In the genomic region with DNA sequence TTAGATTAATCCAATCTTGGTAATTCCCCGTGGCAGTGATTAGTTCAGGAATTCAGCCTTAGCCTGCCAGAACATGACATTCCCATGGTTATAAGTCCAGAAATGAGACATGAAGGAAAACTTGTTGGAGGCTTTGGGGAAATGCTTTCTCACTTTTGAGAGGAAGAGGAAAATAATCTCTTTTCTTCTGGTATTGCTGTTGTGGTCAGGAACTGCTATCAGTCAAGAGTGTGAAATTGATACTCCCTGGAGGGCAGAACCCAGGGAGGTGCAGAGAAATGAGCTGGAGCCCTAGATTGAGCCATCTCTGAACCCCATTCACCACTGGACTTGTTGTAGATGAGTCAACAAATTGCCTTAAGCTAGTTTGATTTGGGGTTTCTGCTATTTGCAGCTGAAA, we compare ENCODE assay signal across 9 cellular contexts. TPM values are rescaled to one million over a fixed set of nuclear protein-coding genes. Genes with fewer than 3 reads are reported as not detected.
A peak's percentile ranks its signal among the peaks of the same experiment; 100 is the strongest.
DNase-seq lines count a peak whose midpoint lies in the region; ATAC-seq and TF ChIP-seq lines count a peak whose summit lies in the region.
"Had no signal": no experiment of that assay in that cellular context is flagged by ENCODE, and none has a peak within 500 bp of the region (broad histone marks: within the 10 kb centered on the region; RNA-seq: fewer than 3 reads in every experiment).

No MANE protein-coding gene starts in this region.

- ATAC-seq in GM18520 (IDR thresholded peaks at IDR 0.05; ENCODE audit: unreplicated experiment): peak; percentile 71
- no peak for ATAC-seq in HG02678 (IDR thresholded peaks at IDR 0.05; ENCODE audit: unreplicated experiment)

- CTCF ChIA-PET in A673 (lab: Charles Lee): no interaction called here

- H3K9me3 ChIP-seq in A673 (ENCODE audit: low read depth, low read length, poor library complexity, severe bottlenecking): peaks cover 8% of the 10 kb centered on the region

- intact Hi-C loops in A673 (cut with micrococcal nuclease; ENCODE audit: unreplicated experiment) (no loop called here), posterior vena cava (cut with DNase I) (no loop called here)

- H3K4me1 ChIP-seq in A673 (ENCODE audit: insufficient read depth, low read length, poor library complexity, severe bottlenecking): peaks cover 48% of the 10 kb centered on the region

- DNase-seq in A673 (ENCODE audit: low spot score): peak; percentile 79
- DNase-seq in NCI-H82 treated with DMSO at 0.1 percent for 48 hours (lab: John Stamatoyannopoulos, UW; ENCODE audit: unreplicated experiment): peak; percentile 75
- peak; percentile 48 for DNase-seq in epithelial cell of prostate (ENCODE audit: low read depth, low spot score)
- no peak for DNase-seq in NCI-H524 (lab: John Stamatoyannopoulos, UW)
- no peak for DNase-seq in ureter (ENCODE audit: low spot score)
- no peak for DNase-seq in posterior vena cava (ENCODE audit: low spot score)

- POLR2A ChIA-PET in A673 (lab: Charles Lee; ENCODE audit: low non-redundant PET): no interaction called here

- H3K27ac ChIP-seq in A673 (ENCODE audit: low read depth, low read length, poor library complexity, severe bottlenecking) (peak overlapping the region; percentile 62), epithelial cell of prostate (peak overlapping the region; percentile 33)

- no peaks in the 10 kb centered on the region for H3K36me3 ChIP-seq in A673 (ENCODE audit: insufficient read depth, low read length, poor library complexity, severe bottlenecking)

- no peak overlapping the region for H3K4me3 ChIP-seq in A673 (ENCODE audit: low read depth, low read length, poor library complexity, severe bottlenecking)
- H3K4me3 ChIP-seq: lung had no signal

- no peak for TF ChIP-seq CTCF in A673 (conservative IDR thresholded peaks at IDR 0.05; ENCODE audit: low read depth, low read length)

- no TSS peak for BruUV-seq in A673 (replicated peaks; lab: Mats Ljungman, UMichigan)

- no peaks in the 10 kb centered on the region for H3K27me3 ChIP-seq in A673 (replicated peaks; ENCODE audit: insufficient read depth, low read depth, low read length, poor library complexity)

RNA-seq across cellular contexts. Expression of a gene that starts 38.6 kb away (rescaled TPM):
- total RNA-seq in A673 (2021): 6.2 and 8.1 TPM in 2 replicates
- total RNA-seq in ureter: 28.4 TPM
- total RNA-seq in posterior vena cava: 10 to 100 TPM; 20.9 to 21.2 TPM

RNA-seq across cellular contexts. Expression of a gene that starts 49.4 kb away (rescaled TPM):
- total RNA-seq in A673 (2021) (29.1 and 34.3 TPM in 2 replicates), ureter (54.1 TPM), posterior vena cava (10 to 100 TPM; 46.8 to 51.8 TPM)

Comparison
In these comparisons a context has a peak if more than half of its experiments do, and no peak if none do; other contexts are left out.
1. DNase-seq: peak in A673 (single experiment), NCI-H82 treated with DMSO at 0.1 percent for 48 hours (single experiment) and epithelial cell of prostate (single experiment); none in NCI-H524 (0 of 2), ureter (single experiment) and posterior vena cava (single experiment).